In the genomic region with DNA sequence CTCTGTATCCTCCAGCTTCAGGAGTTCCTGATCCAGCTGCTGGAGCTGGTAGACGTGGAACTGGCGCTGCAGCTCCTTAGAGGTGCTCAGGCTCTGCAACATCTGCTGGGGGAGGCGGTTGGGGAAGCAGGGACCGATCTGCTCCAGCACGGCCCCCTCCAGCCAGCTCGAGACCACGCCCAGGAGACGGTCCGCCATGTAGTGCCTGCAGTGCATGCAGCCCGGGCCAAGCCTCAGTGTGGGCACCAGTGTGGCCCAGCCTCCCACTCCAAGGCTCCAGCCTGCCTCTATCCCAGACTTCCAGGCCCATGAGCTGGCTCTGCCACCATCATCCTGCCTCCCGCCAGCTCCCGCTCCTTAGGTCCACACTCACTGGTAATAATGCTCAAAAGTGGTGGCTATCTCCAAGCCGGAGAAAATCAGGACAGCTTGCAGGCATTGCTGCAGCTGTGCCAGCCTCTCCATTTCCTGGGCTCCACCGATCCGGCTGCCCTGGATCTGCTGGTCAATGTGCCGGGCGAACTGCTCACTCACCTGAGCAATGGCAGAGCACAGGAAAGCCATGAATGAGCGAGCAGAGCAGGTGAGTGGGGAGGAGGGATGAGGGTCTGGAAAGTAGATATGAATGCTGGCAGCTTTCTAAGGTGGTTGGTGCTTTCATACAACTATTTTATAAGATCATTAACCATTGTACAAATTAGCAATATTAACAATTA, we compare ENCODE assay signal across 14 cellular contexts.
"Had no signal": no experiment of that assay in that cellular context is flagged by ENCODE, and none has a peak within 500 bp of the region (broad histone marks: within the 10 kb centered on the region; RNA-seq: fewer than 3 reads in every experiment).

No MANE protein-coding gene starts in this region.

- H3K4me3 ChIP-seq: coronary artery, esophagus squamous epithelium, hepatocyte, uterus had no signal

- H3K79me2 ChIP-seq: hepatocyte, parathyroid adenoma had no signal

- H3K36me3 ChIP-seq: uterus had no signal

- H3K4me3 Mint-ChIP-seq: activated naive CD4-positive, alpha-beta T cell treated with anti-CD3 and anti-CD28 coated beads for 36 hours; neural crest cell had no signal

- H3K27me3 ChIP-seq: esophagus squamous epithelium, hepatocyte, uterus had no signal

- H3K9ac ChIP-seq: parathyroid adenoma had no signal

- H3K9me3 Mint-ChIP-seq: activated naive CD4-positive, alpha-beta T cell treated with anti-CD3 and anti-CD28 coated beads for 36 hours; neural crest cell had no signal

- H3K27ac ChIP-seq: coronary artery, esophagus squamous epithelium, hepatocyte, parathyroid adenoma, uterus had no signal

- ATAC-seq: activated CD4-positive, CD25-positive, alpha-beta regulatory T cell treated with anti-CD3 and anti-CD28 coated beads, Interleukin-2, amount 50 U/mL, for 24 hours; left lobe of liver had no signal

- H2AFZ ChIP-seq: hepatocyte, parathyroid adenoma had no signal

- H3K4me1 Mint-ChIP-seq: neural crest cell had no signal

- H3K9me3 ChIP-seq: esophagus squamous epithelium, uterus had no signal

- DNase-seq: activated CD4-positive, alpha-beta T cell treated with anti-CD3 and anti-CD28 coated beads, Interleukin-2, amount 50 U/mL, for 1 hour; activated CD8-positive, alpha-beta memory T cell treated with anti-CD3 and anti-CD28 coated beads for 24 hours; activated naive CD4-positive, alpha-beta T cell treated with anti-CD3 and anti-CD28 coated beads for 36 hours; esophagus squamous epithelium; islet precursor cell; midbrain; stimulated activated CD4-positive, alpha-beta T cell treated with anti-CD3 and anti-CD28 coated beads, Interleukin-1b, Interleukin-23, amount 100 ng/mL, for 48 hours; uterus had no signal

- H3K27ac Mint-ChIP-seq: activated naive CD4-positive, alpha-beta T cell treated with anti-CD3 and anti-CD28 coated beads for 36 hours had no signal

- H3K4me2 ChIP-seq: hepatocyte had no signal

- H3K4me1 ChIP-seq: esophagus squamous epithelium, parathyroid adenoma, uterus had no signal
